ENCODE assay signal across 8 cellular contexts in genomic region chr20:3174442-3175263, GRCh38. TPM values are rescaled to one million over a fixed set of nuclear protein-coding genes. Genes with fewer than 3 reads are reported as not detected.
DNase-seq lines count a peak whose midpoint lies in the region; ATAC-seq, FAIRE-seq and TF ChIP-seq lines count a peak whose summit lies in the region.

No MANE protein-coding gene starts in this region.

- peaks cover 13% of the 10 kb centered on the region for H3K4me1 ChIP-seq in PC-9 (replicated peaks; ENCODE audit: insufficient read depth)
- peaks cover 6% of the 10 kb centered on the region for H3K4me1 ChIP-seq in endothelial cell of umbilical vein (ENCODE audit: control insufficient read depth, extremely low read depth, insufficient read depth, low read length)
- no peaks in the 10 kb centered on the region for H3K4me1 ChIP-seq in ovary (ENCODE audit: insufficient read depth)

- H3F3A ChIP-seq in PC-9 (ENCODE audit: insufficient read depth, low read depth): peaks cover 8% of the 10 kb centered on the region

- peak; percentile 78 for FAIRE-seq in endothelial cell of umbilical vein (lab: Jason Lieb, UNC)

- no peak for TF ChIP-seq CTCF in GM12865 (IDR thresholded peaks at IDR 0.05; ENCODE audit: insufficient read depth, low read depth, low read length, missing control alignments)
- TF ChIP-seq CTCF in PC-9 (conservative IDR thresholded peaks at IDR 0.05): no peak
- no peak for TF ChIP-seq CTCF in endothelial cell of umbilical vein (IDR thresholded peaks at IDR 0.05; ENCODE audit: extremely low read depth in 1 of 2, insufficient read depth in 1 of 2, low read depth in 1 of 2, low read length in 2 of 2)
- no peak for TF ChIP-seq CTCF in ovary (IDR thresholded peaks at IDR 0.05)

- H3K9me2 ChIP-seq in PC-9 (ENCODE audit: insufficient read depth): no peaks in the 10 kb centered on the region

- H2AFZ ChIP-seq in PC-9 (peak overlapping the region; percentile 94), endothelial cell of umbilical vein (ENCODE audit: low read depth, low read length) (peak overlapping the region; percentile 77)

- no peak for TF ChIP-seq EP300 in ovary (IDR thresholded peaks at IDR 0.05)

- no peaks in the 10 kb centered on the region for H3K9me1 ChIP-seq in endothelial cell of umbilical vein (replicated peaks; ENCODE audit: control insufficient read depth, extremely low read depth, insufficient read depth, low read length)

- H4K20me1 ChIP-seq in PC-9 (ENCODE audit: insufficient read depth): no peaks in the 10 kb centered on the region
- no peaks in the 10 kb centered on the region for H4K20me1 ChIP-seq in endothelial cell of umbilical vein (replicated peaks; ENCODE audit: control insufficient read depth, extremely low read depth, insufficient read depth, low read length)

- no peak for ATAC-seq in GM19452 (IDR thresholded peaks at IDR 0.05; ENCODE audit: unreplicated experiment)

- H3K9me3 ChIP-seq in PC-9 (ENCODE audit: insufficient read depth, low read depth) (no peaks in the 10 kb centered on the region), endothelial cell of umbilical vein (replicated peaks; ENCODE audit: control insufficient read depth, insufficient read depth, low read length) (no peaks in the 10 kb centered on the region), ovary (no peaks in the 10 kb centered on the region)

- dilution Hi-C loops in endothelial cell of umbilical vein (cut with MboI; ENCODE audit: extremely low pct_ligation_motif_present, low sequenced_read_pairs): no loop called here

- WGBS in ovary, 3 donors: 4 to 9% (median 4%) methylated on average over 13 of the region's 13 CpGs

- H3K4me2 ChIP-seq in PC-9: peak overlapping the region; percentile 80
- H3K4me2 ChIP-seq in endothelial cell of umbilical vein (ENCODE audit: insufficient read depth, low read length): peak overlapping the region; percentile 31

- BruUV-seq in PC-9 (replicated peaks; lab: Mats Ljungman, UMichigan) (no TSS peak), endothelial cell of umbilical vein (replicated peaks; lab: Mats Ljungman, UMichigan) (TSS peak; percentile 35)

- POLR2A ChIA-PET in PC-9 (lab: Charles Lee; ENCODE audit: unreplicated experiment): no interaction called here
- POLR2A ChIA-PET in endothelial cell of umbilical vein (lab: Charles Lee): no interaction called here

- DNase-seq in GM12865 (ENCODE audit: low read depth) (no peak), PC-9 (peak in 1 of 2 experiments; percentile 38), endothelial cell of umbilical vein (ENCODE audit: low read depth, low spot score) (peak; percentile 30), ovary (no peak), NCI-H774 (lab: John Stamatoyannopoulos, UW) (no peak), NCI-H1436 (lab: John Stamatoyannopoulos, UW) (no peak), OCI-M2 (lab: John Stamatoyannopoulos, UW; ENCODE audit: unreplicated experiment) (no peak)

- H3K9ac ChIP-seq in endothelial cell of umbilical vein (replicated peaks; ENCODE audit: extremely low read depth, insufficient read depth, low read length): no peak overlapping the region

- CTCF ChIA-PET in PC-9 (lab: Charles Lee): no interaction called here
- CTCF ChIA-PET in endothelial cell of umbilical vein (lab: Charles Lee): no interaction called here

- no peaks in the 10 kb centered on the region for H3K79me2 ChIP-seq in PC-9 (ENCODE audit: low read depth)
- H3K79me2 ChIP-seq in endothelial cell of umbilical vein (ENCODE audit: control insufficient read depth, insufficient read depth, low read length): no peaks in the 10 kb centered on the region

- peak overlapping the region; percentile 39 for H3K27ac ChIP-seq in PC-9
- no peak overlapping the region for H3K27ac ChIP-seq in endothelial cell of umbilical vein (ENCODE audit: insufficient read depth, low read depth, low read length)
- H3K27ac ChIP-seq in ovary: peak overlapping the region; percentile 24 to 85

- H3K4me3 ChIP-seq in GM12865 (ENCODE audit: low read depth, low read length): peak overlapping the region; percentile 58; the same call in 1 of the 2 replicates
- H3K4me3 ChIP-seq in PC-9: peak overlapping the region; percentile 99
- peak overlapping the region; percentile 68 to 93 (median 68) for H3K4me3 ChIP-seq in endothelial cell of umbilical vein (replicated peaks in 1 of 3; ENCODE audit: insufficient read depth in 1 of 3, low read depth in 1 of 3, low read length in 3 of 3)
- H3K4me3 ChIP-seq in ovary: peak overlapping the region; percentile 99

- H3K27me3 ChIP-seq in PC-9 (ENCODE audit: insufficient read depth, low read depth) (no peaks in the 10 kb centered on the region), endothelial cell of umbilical vein (ENCODE audit: control insufficient read depth in 2 of 2, insufficient read depth in 2 of 2, low read length in 2 of 2) (peaks cover 3% of the 10 kb centered on the region in 2 experiments), ovary (no peaks in the 10 kb centered on the region)

- no peaks in the 10 kb centered on the region for H3K36me3 ChIP-seq in PC-9 (ENCODE audit: low read depth)
- H3K36me3 ChIP-seq in endothelial cell of umbilical vein (ENCODE audit: control insufficient read depth in 2 of 2, extremely low read depth in 1 of 2, insufficient read depth in 2 of 2, low read length in 2 of 2): no peaks in the 10 kb centered on the region
- H3K36me3 ChIP-seq in ovary: no peaks in the 10 kb centered on the region

- intact Hi-C loops in PC-9 (cut with micrococcal nuclease; ENCODE audit: unreplicated experiment) (no loop called here), endothelial cell of umbilical vein (cut with micrococcal nuclease) (no loop called here), ovary (cut with DNase I) (no loop called here)

- TF ChIP-seq POLR2A in endothelial cell of umbilical vein (IDR thresholded peaks at IDR 0.05; ENCODE audit: low read depth, low read length) (no peak), ovary (IDR thresholded peaks at IDR 0.05) (no peak)

RNA-seq across cellular contexts. Expression of gene LZTS3, which starts 1.3 kb away (rescaled TPM):
- total RNA-seq in PC-9 (2021) (10.4 and 17.6 TPM in 2 replicates), endothelial cell of umbilical vein (3.6 and 4.5 TPM in 2 replicates), ovary (10 to 100 TPM; 13.2 to 27.4 (median 18.2) TPM)
- polyA plus RNA-seq in endothelial cell of umbilical vein (5.7 and 7.3 TPM in 2 replicates), ovary (10 to 100 TPM in 1 of 2 donors, 1 to 10 TPM in 1; 4.2 to 22.8 TPM)
- polyA plus RNA-seq in endothelial cell of umbilical vein (2011; cell fraction: cytosol; rRNA removed): 3.7 and 5.4 TPM in 2 replicates
- 7.3 and 9.8 TPM in 2 replicates for polyA plus RNA-seq in endothelial cell of umbilical vein (2011; cell fraction: nucleus; rRNA removed)
- polyA plus RNA-seq in endothelial cell of umbilical vein (2012): 2.2 and 3.5 TPM in 2 replicates
- 5.6 and 7.0 TPM in 2 replicates for polyA minus RNA-seq in endothelial cell of umbilical vein
- 1.1 TPM for polyA minus RNA-seq in endothelial cell of umbilical vein (2011; cell fraction: cytosol; rRNA and poly(A)+ RNA removed)
- 2.8 and 3.2 TPM in 2 replicates for polyA minus RNA-seq in endothelial cell of umbilical vein (2011; cell fraction: nucleus; rRNA and poly(A)+ RNA removed)

RNA-seq across cellular contexts. Expression of gene FASTKD5, which starts 15.0 kb away (rescaled TPM):
- 11.6 and 16.2 TPM in 2 replicates for total RNA-seq in PC-9 (2021)
- 15.0 and 15.7 TPM in 2 replicates for total RNA-seq in endothelial cell of umbilical vein
- polyA plus RNA-seq in endothelial cell of umbilical vein: 8.5 and 10.8 TPM in 2 replicates
- 12.1 and 13.1 TPM in 2 replicates for polyA plus RNA-seq in endothelial cell of umbilical vein (2011; cell fraction: cytosol; rRNA removed)
- polyA plus RNA-seq in endothelial cell of umbilical vein (2011; cell fraction: nucleus; rRNA removed): 12.3 and 14.8 TPM in 2 replicates
- 16.1 and 17.8 TPM in 2 replicates for polyA plus RNA-seq in endothelial cell of umbilical vein (2012)
- polyA minus RNA-seq in endothelial cell of umbilical vein: 22.6 and 23.8 TPM in 2 replicates
- 13.5 TPM for polyA minus RNA-seq in endothelial cell of umbilical vein (2011; cell fraction: cytosol; rRNA and poly(A)+ RNA removed)
- 16.9 and 21.4 TPM in 2 replicates for polyA minus RNA-seq in endothelial cell of umbilical vein (2011; cell fraction: nucleus; rRNA and poly(A)+ RNA removed)
- total RNA-seq in ovary: 10 to 100 TPM in 5 of 7 donors, 1 to 10 TPM in 2; 8.8 to 13.2 (median 11.8) TPM
- polyA plus RNA-seq in ovary: 10 to 100 TPM in 1 of 2 donors, 1 to 10 TPM in 1; 9.4 to 15.2 TPM

RNA-seq across cellular contexts. Expression of gene UBOX5, which starts 15.0 kb away (rescaled TPM):
- total RNA-seq in PC-9 (2021) (6.4 and 9.4 TPM in 2 replicates), endothelial cell of umbilical vein (5.1 and 5.8 TPM in 2 replicates), ovary (10 to 100 TPM in 1 of 7 donors, 1 to 10 TPM in 6; 4.2 to 10.2 (median 7.3) TPM)
- polyA plus RNA-seq in endothelial cell of umbilical vein (3.5 and 4.6 TPM in 2 replicates), ovary (1 to 10 TPM; 5.2 to 5.5 TPM)
- 3.2 and 3.6 TPM in 2 replicates for polyA plus RNA-seq in endothelial cell of umbilical vein (2011; cell fraction: cytosol; rRNA removed)
- 2.8 and 3.2 TPM in 2 replicates for polyA plus RNA-seq in endothelial cell of umbilical vein (2011; cell fraction: nucleus; rRNA removed)
- polyA plus RNA-seq in endothelial cell of umbilical vein (2012): 2.5 and 3.3 TPM in 2 replicates
- polyA minus RNA-seq in endothelial cell of umbilical vein: 4.0 and 5.3 TPM in 2 replicates
- 1.7 TPM for polyA minus RNA-seq in endothelial cell of umbilical vein (2011; cell fraction: cytosol; rRNA and poly(A)+ RNA removed)
- polyA minus RNA-seq in endothelial cell of umbilical vein (2011; cell fraction: nucleus; rRNA and poly(A)+ RNA removed): 1.9 and 2.0 TPM in 2 replicates

RNA-seq across cellular contexts. Expression of gene DDRGK1, which starts 29.8 kb away (rescaled TPM):
- total RNA-seq in PC-9 (2021) (70.4 and 87.6 TPM in 2 replicates), endothelial cell of umbilical vein (52.2 and 54.0 TPM in 2 replicates), ovary (10 to 100 TPM; 44.2 to 63.9 (median 52.5) TPM)
- polyA plus RNA-seq in endothelial cell of umbilical vein (41.7 and 48.5 TPM in 2 replicates), ovary (10 to 100 TPM; 38.5 to 60.6 TPM)
- 47.7 and 48.4 TPM in 2 replicates for polyA plus RNA-seq in endothelial cell of umbilical vein (2011; cell fraction: cytosol; rRNA removed)
- 39.7 and 60.0 TPM in 2 replicates for polyA plus RNA-seq in endothelial cell of umbilical vein (2011; cell fraction: nucleus; rRNA removed)
- 31.0 and 46.7 TPM in 2 replicates for polyA plus RNA-seq in endothelial cell of umbilical vein (2012)
- polyA minus RNA-seq in endothelial cell of umbilical vein: 30.4 and 30.5 TPM in 2 replicates
- 16.7 TPM for polyA minus RNA-seq in endothelial cell of umbilical vein (2011; cell fraction: cytosol; rRNA and poly(A)+ RNA removed)
- polyA minus RNA-seq in endothelial cell of umbilical vein (2011; cell fraction: nucleus; rRNA and poly(A)+ RNA removed): 10.5 and 12.9 TPM in 2 replicates

RNA-seq across cellular contexts. Expression of gene ITPA, which starts 34.6 kb away (rescaled TPM):
- 69.2 and 93.5 TPM in 2 replicates for total RNA-seq in PC-9 (2021)
- total RNA-seq in endothelial cell of umbilical vein: 59.8 and 65.0 TPM in 2 replicates
- polyA plus RNA-seq in endothelial cell of umbilical vein: 43.2 and 50.7 TPM in 2 replicates
- 31.2 and 39.2 TPM in 2 replicates for polyA plus RNA-seq in endothelial cell of umbilical vein (2011; cell fraction: cytosol; rRNA removed)
- polyA plus RNA-seq in endothelial cell of umbilical vein (2011; cell fraction: nucleus; rRNA removed): 40.3 and 41.2 TPM in 2 replicates
- 35.4 and 38.2 TPM in 2 replicates for polyA plus RNA-seq in endothelial cell of umbilical vein (2012)
- 7.1 and 9.8 TPM in 2 replicates for polyA minus RNA-seq in endothelial cell of umbilical vein
- 18.7 TPM for polyA minus RNA-seq in endothelial cell of umbilical vein (2011; cell fraction: cytosol; rRNA and poly(A)+ RNA removed)
- polyA minus RNA-seq in endothelial cell of umbilical vein (2011; cell fraction: nucleus; rRNA and poly(A)+ RNA removed): 6.5 and 9.9 TPM in 2 replicates
- 10 to 100 TPM; 19.2 to 55.3 (median 37.3) TPM for total RNA-seq in ovary
- polyA plus RNA-seq in ovary: 10 to 100 TPM; 15.8 to 29.7 TPM
